In genomic region chr20:63272105-63273078, GRCh38 we compare ENCODE assay signal across 8 cellular contexts. TPM values are rescaled to one million over a fixed set of nuclear protein-coding genes. Genes with fewer than 3 reads are reported as not detected.
DNase-seq lines count a peak whose midpoint lies in the region; ATAC-seq lines count a peak whose summit lies in the region.

Gene ARFGAP1, plus strand, starts transcription at chr20:63272813. Its CDS starts 2,768 bp downstream, at chr20:63275581.

- DNase-seq in AG08395 (ENCODE audit: low spot score) (peak; percentile 97), NCI-H446 (lab: John Stamatoyannopoulos, UW) (peak; percentile 82 to 94), cerebellum (ENCODE audit: low spot score) (peak; percentile 97), kidney glomerular epithelial cell (lab: John Stamatoyannopoulos, UW) (peak; percentile 54)
- peak; percentile 81 for DNase-seq in activated CD4-positive, alpha-beta T cell treated with anti-CD3 and anti-CD28 coated beads for 1 hour
- peak; percentile 75 to 86 for DNase-seq in stimulated activated CD4-positive, alpha-beta T cell treated with anti-CD3 and anti-CD28 coated beads, Interleukin-15, amount 100 ng/mL, for 48 hours (ENCODE audit: low read depth in 2 of 2)

- ATAC-seq in GM19023 (IDR thresholded peaks at IDR 0.05; ENCODE audit: unreplicated experiment) (peak; percentile 88), HG03342 (IDR thresholded peaks at IDR 0.05; ENCODE audit: unreplicated experiment) (peak; percentile 84)

RNA-seq across cellular contexts. Expression of gene ARFGAP1, which starts in this region (rescaled TPM):
- 32.5 TPM for total RNA-seq in cerebellum

Comparison
In these comparisons a context has a peak if more than half of its experiments do, and no peak if none do; other contexts are left out.
1. Peak in every context shown above with its lines: DNase-seq and ATAC-seq.